In genomic region chr1:33280091-33280661, GRCh38 we compare ENCODE assay signal across 25 cellular contexts. TPM values are rescaled to one million over a fixed set of nuclear protein-coding genes. Genes with fewer than 3 reads are reported as not detected.
"Had no signal": no experiment of that assay in that cellular context is flagged by ENCODE, and none has a peak within 500 bp of the region (broad histone marks: within the 10 kb centered on the region; RNA-seq: fewer than 3 reads in every experiment).

No MANE protein-coding gene starts in this region.

- H3K27me3 Mint-ChIP-seq: activated B cell treated with CpG ODN at 0.5 μM for 24 hours; activated CD4-positive, alpha-beta memory T cell treated with anti-CD3 and anti-CD28 coated beads, Interleukin-2, amount 10 ng/mL, durations not matched to agents 7 days and 5 days; activated naive CD4-positive, alpha-beta T cell treated with anti-CD3 and anti-CD28 coated beads, Interleukin-2, amount 10 ng/mL, durations not matched to agents 7 days and 5 days; activated T-helper 17 cell treated with anti-CD3 and anti-CD28 coated beads, Interleukin-2, amount 50 U/mL, for 72 hours; memory B cell; naive B cell had no signal

- H3K27ac Mint-ChIP-seq: activated B cell treated with CpG ODN at 0.5 μM for 24 hours; activated CD4-positive, alpha-beta memory T cell treated with anti-CD3 and anti-CD28 coated beads, Interleukin-2, amount 10 ng/mL, durations not matched to agents 7 days and 5 days; activated naive CD4-positive, alpha-beta T cell treated with anti-CD3 and anti-CD28 coated beads, Interleukin-2, amount 10 ng/mL, durations not matched to agents 7 days and 5 days; activated T-helper 17 cell treated with anti-CD3 and anti-CD28 coated beads, Interleukin-2, amount 50 U/mL, for 72 hours; memory B cell; T-helper 2 cell treated with Interferon-gamma antibody and Interleukin-4, amounts not matched to agents 5 μg/mL and 100 μg/mL, for 36 hours had no signal

- H3K27me3 ChIP-seq: breast epithelium, esophagus muscularis mucosa, gastroesophageal sphincter, heart left ventricle, pancreas, transverse colon, vagina had no signal

- H3K36me3 ChIP-seq: breast epithelium had no signal

- H3K27ac ChIP-seq: breast epithelium, esophagus muscularis mucosa, gastroesophageal sphincter, heart left ventricle, pancreas, transverse colon, vagina had no signal

- H3K9me3 ChIP-seq: breast epithelium, esophagus muscularis mucosa, gastroesophageal sphincter, heart left ventricle, mucosa of descending colon, pancreas, transverse colon, vagina had no signal

- H3K4me1 ChIP-seq: breast epithelium, esophagus muscularis mucosa, gastroesophageal sphincter, heart left ventricle, pancreas, transverse colon, vagina had no signal

- H3K4me3 ChIP-seq: breast epithelium, esophagus muscularis mucosa, gastroesophageal sphincter, heart left ventricle, mucosa of descending colon, pancreas, transverse colon, vagina had no signal

- H3K9me3 Mint-ChIP-seq: activated B cell treated with CpG ODN at 0.5 μM for 24 hours; activated CD4-positive, alpha-beta memory T cell treated with anti-CD3 and anti-CD28 coated beads, Interleukin-2, amount 10 ng/mL, durations not matched to agents 7 days and 5 days; activated naive CD4-positive, alpha-beta T cell treated with anti-CD3 and anti-CD28 coated beads, Interleukin-2, amount 10 ng/mL, durations not matched to agents 7 days and 5 days; activated T-helper 17 cell treated with anti-CD3 and anti-CD28 coated beads, Interleukin-2, amount 50 U/mL, for 72 hours; immature natural killer cell; memory B cell; naive B cell; T-helper 2 cell treated with Interferon-gamma antibody and Interleukin-4, amounts not matched to agents 5 μg/mL and 100 μg/mL, for 36 hours had no signal

- DNase-seq: activated B cell treated with CpG ODN at 0.5 μM for 24 hours; activated CD4-positive, alpha-beta memory T cell treated with anti-CD3 and anti-CD28 coated beads, Interleukin-2, amount 10 ng/mL, durations not matched to agents 7 days and 5 days; activated CD4-positive, alpha-beta T cell treated with anti-CD3 and anti-CD28 coated beads for 48 hours; activated naive CD4-positive, alpha-beta T cell treated with anti-CD3 and anti-CD28 coated beads, Interleukin-2, amount 10 ng/mL, durations not matched to agents 7 days and 5 days; activated T-cell treated with anti-CD3 and anti-CD28 coated beads, Interleukin-2, amount 50 U/mL, for 1 hour; cerebellar nuclear complex; effector CD8-positive, alpha-beta T cell; immature natural killer cell; kidney glomerular epithelial cell; left ventricle myocardium superior; mucosa of descending colon; naive B cell; stimulated activated CD4-positive, alpha-beta T cell treated with anti-CD3 and anti-CD28 coated beads, Interleukin-2, amount 100 ng/mL, for 24 hours; stimulated activated naive CD4-positive, alpha-beta T cell treated with Interleukin-2 at 50 U/mL for 16 hours; transverse colon had no signal

- ATAC-seq: activated T-helper 17 cell treated with anti-CD3 and anti-CD28 coated beads, Interleukin-2, amount 50 U/mL, for 72 hours; gastroesophageal sphincter; left ventricle myocardium superior; mucosa of descending colon; pancreas had no signal

- FAIRE-seq: astrocyte, pancreas had no signal

- H3K4me1 Mint-ChIP-seq: activated B cell treated with CpG ODN at 0.5 μM for 24 hours; activated CD4-positive, alpha-beta memory T cell treated with anti-CD3 and anti-CD28 coated beads, Interleukin-2, amount 10 ng/mL, durations not matched to agents 7 days and 5 days; activated naive CD4-positive, alpha-beta T cell treated with anti-CD3 and anti-CD28 coated beads, Interleukin-2, amount 10 ng/mL, durations not matched to agents 7 days and 5 days; activated T-helper 17 cell treated with anti-CD3 and anti-CD28 coated beads, Interleukin-2, amount 50 U/mL, for 72 hours; memory B cell had no signal

- H3K4me3 Mint-ChIP-seq: activated B cell treated with CpG ODN at 0.5 μM for 24 hours; activated CD4-positive, alpha-beta memory T cell treated with anti-CD3 and anti-CD28 coated beads, Interleukin-2, amount 10 ng/mL, durations not matched to agents 7 days and 5 days; activated naive CD4-positive, alpha-beta T cell treated with anti-CD3 and anti-CD28 coated beads, Interleukin-2, amount 10 ng/mL, durations not matched to agents 7 days and 5 days; activated T-helper 17 cell treated with anti-CD3 and anti-CD28 coated beads, Interleukin-2, amount 50 U/mL, for 72 hours; immature natural killer cell; memory B cell; naive B cell; T-helper 2 cell treated with Interferon-gamma antibody and Interleukin-4, amounts not matched to agents 5 μg/mL and 100 μg/mL, for 36 hours had no signal

RNA-seq across cellular contexts. Expression of gene A3GALT2, which starts 40.7 kb away (rescaled TPM):
- total RNA-seq: activated B cell treated with CpG ODN at 0.5 μM for 24 hours; activated CD4-positive, alpha-beta memory T cell treated with anti-CD3 and anti-CD28 coated beads, Interleukin-2, amount 10 ng/mL, durations not matched to agents 7 days and 5 days; activated T-helper 17 cell treated with anti-CD3 and anti-CD28 coated beads, Interleukin-2, amount 50 U/mL, for 72 hours; astrocyte; breast epithelium; esophagus muscularis mucosa; left ventricle myocardium superior; mucosa of descending colon; pancreas; transverse colon; vagina had no signal
- polyA plus RNA-seq: heart left ventricle, immature natural killer cell had no signal
